In the genomic region with DNA sequence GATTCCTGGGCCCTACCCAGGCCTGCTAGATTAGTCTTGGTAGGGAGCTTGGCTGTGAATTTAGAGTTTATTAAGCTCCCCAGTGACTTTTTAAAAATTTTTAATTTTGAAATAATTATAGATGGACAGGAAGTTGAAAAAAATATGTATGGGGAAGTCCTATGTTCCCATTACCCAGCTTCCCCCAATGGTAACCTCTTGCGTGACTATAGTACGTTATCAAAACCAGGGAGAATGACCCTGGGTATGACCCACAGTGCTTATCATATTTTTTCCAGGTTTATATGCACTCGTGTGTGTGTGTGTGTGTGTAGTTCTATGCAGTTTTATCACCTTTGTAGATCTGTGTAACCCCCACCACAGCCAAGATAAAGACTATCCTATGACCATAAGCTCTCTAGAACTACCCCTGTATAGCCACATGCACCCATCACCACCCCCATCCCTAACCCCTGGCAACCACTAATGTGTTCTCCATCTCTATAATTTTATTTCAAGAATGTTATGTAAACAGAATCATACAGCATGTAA, we compare ENCODE assay signal across 1 cellular context.
TF ChIP-seq lines count a peak whose summit lies in the region.

No MANE protein-coding gene starts in this region.

TF ChIP-seq in K562, 482 proteins besides CTCF, POLR2A, EP300 and RAD21 (continued from another document):
- TF ChIP-seq CHD7 (IDR thresholded peaks at IDR 0.05; ENCODE audit: low read depth, low read length) (no peak), SRSF7 (optimal IDR thresholded peaks at IDR 0.05; ENCODE audit: low read depth, low read length) (no peak), PTTG1 (tag; IDR thresholded peaks at IDR 0.05; ENCODE audit: low read depth) (no peak), CBX1 (IDR thresholded peaks at IDR 0.05; ENCODE audit: low read depth) (no peak), ZNF511 (CRISPR knock-in tag; IDR thresholded peaks at IDR 0.05) (no peak)
- TF ChIP-seq, protein P1, sequence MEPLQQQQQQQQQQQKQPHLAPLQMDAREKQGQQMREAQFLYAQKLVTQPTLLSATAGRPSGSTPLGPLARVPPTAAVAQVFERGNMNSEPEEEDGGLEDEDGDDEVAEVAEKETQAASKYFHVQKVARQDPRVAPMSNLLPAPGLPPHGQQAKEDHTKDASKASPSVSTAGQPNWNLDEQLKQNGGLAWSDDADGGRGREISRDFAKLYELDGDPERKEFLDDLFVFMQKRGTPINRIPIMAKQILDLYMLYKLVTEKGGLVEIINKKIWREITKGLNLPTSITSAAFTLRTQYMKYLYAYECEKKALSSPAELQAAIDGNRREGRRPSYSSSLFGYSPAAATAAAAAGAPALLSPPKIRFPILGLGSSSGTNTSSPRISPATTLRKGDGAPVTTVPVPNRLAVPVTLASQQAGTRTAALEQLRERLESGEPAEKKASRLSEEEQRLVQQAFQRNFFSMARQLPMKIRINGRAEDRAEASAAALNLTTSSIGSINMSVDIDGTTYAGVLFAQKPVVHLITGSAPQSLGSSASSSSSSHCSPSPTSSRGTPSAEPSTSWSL (CRISPR knock-in tag; IDR thresholded peaks at IDR 0.05; ENCODE audit: borderline replicate concordance) = no peak
TF ChIP-seq in K562: peak in this region for 1.
